In genomic region chr20:56393133-56393472, GRCh38 we compare ENCODE assay signal across 8 cellular contexts. TPM values are rescaled to one million over a fixed set of nuclear protein-coding genes. Genes with fewer than 3 reads are reported as not detected.
A peak's percentile ranks its signal among the peaks of the same experiment; 100 is the strongest.
DNase-seq lines count a peak whose midpoint lies in the region; ATAC-seq and TF ChIP-seq lines count a peak whose summit lies in the region.

No MANE protein-coding gene starts in this region.

- peaks cover 6% of the 10 kb centered on the region for H3K27me3 Mint-ChIP-seq in GM23338 (ENCODE audit: insufficient read depth, low read depth, poor library complexity)
- no peaks in the 10 kb centered on the region for H3K27me3 Mint-ChIP-seq in activated naive CD8-positive, alpha-beta T cell treated with anti-CD3 and anti-CD28 coated beads, Interleukin-2, amount 50 U/mL, for 24 hours

- H3K27ac Mint-ChIP-seq in GM23338 = peak overlapping the region; percentile 85; the same call in 1 of the 2 replicates
- H3K27ac Mint-ChIP-seq in activated naive CD8-positive, alpha-beta T cell treated with anti-CD3 and anti-CD28 coated beads, Interleukin-2, amount 50 U/mL, for 24 hours = no peak overlapping the region

- peak overlapping the region; percentile 90 for H3K4me2 ChIP-seq in GM23338

- TF ChIP-seq CTCF in 22Rv1 (IDR thresholded peaks at IDR 0.05) (no peak), GM23338 (conservative IDR thresholded peaks at IDR 0.05; ENCODE audit: low read depth in 2 of 2) (no peak), adrenal gland (IDR thresholded peaks at IDR 0.05) (no peak), left lung (IDR thresholded peaks at IDR 0.05) (no peak)

- intact Hi-C loops in adrenal gland (cut with DNase I) (loop anchor here (5.0 to 10.0 kb wide), 2 partner anchors 72 to 74 kb away; partner anchors contain the start of gene RTF2 (in 2 of the 2)), left lung (cut with DNase I) (loop anchor here in 1 of 2 donors (10.0 kb wide), 1 partner anchor 62 kb away; no protein-coding TSS in a partner anchor), posterior vena cava (cut with DNase I) (loop anchor here in 1 of 2 donors (10.0 kb wide), 1 partner anchor 72 kb away; the partner anchor contains the start of gene RTF2)

- H3K4me3 ChIP-seq in GM23338 = peak overlapping the region; percentile 92
- peak overlapping the region in 2 of 4 donors; percentile 65 to 83 for H3K4me3 ChIP-seq in adrenal gland
- peak overlapping the region; percentile 78 to 87 for H3K4me3 ChIP-seq in left lung

- peaks cover 62% of the 10 kb centered on the region for H3K36me3 Mint-ChIP-seq in GM23338 (ENCODE audit: low read depth)
- peaks cover 60% of the 10 kb centered on the region for H3K36me3 Mint-ChIP-seq in activated naive CD8-positive, alpha-beta T cell treated with anti-CD3 and anti-CD28 coated beads, Interleukin-2, amount 50 U/mL, for 24 hours (ENCODE audit: low read depth)

- TF ChIP-seq POLR2A in adrenal gland (IDR thresholded peaks at IDR 0.05) = no peak

- no peak for ATAC-seq in GM23338
- peak; percentile 2 for ATAC-seq in left lung
- no peak for ATAC-seq in activated naive CD8-positive, alpha-beta T cell treated with anti-CD3 and anti-CD28 coated beads, Interleukin-2, amount 50 U/mL, for 24 hours

- H2AFZ ChIP-seq in GM23338 = no peak overlapping the region

- H3K4me1 Mint-ChIP-seq in GM23338 = peaks cover 9% of the 10 kb centered on the region
- peaks cover 33% of the 10 kb centered on the region for H3K4me1 Mint-ChIP-seq in activated naive CD8-positive, alpha-beta T cell treated with anti-CD3 and anti-CD28 coated beads, Interleukin-2, amount 50 U/mL, for 24 hours

- H3K79me2 ChIP-seq in GM23338 (replicated peaks; ENCODE audit: insufficient read depth) = peaks cover 67% of the 10 kb centered on the region

- peaks cover 22% of the 10 kb centered on the region for H4K20me1 ChIP-seq in GM23338 (replicated peaks; ENCODE audit: insufficient read depth)

- DNase-seq in GM23338 (ENCODE audit: low spot score) (no peak), adrenal gland (no peak), left lung (no peak), NCI-H226 (no peak), posterior vena cava (ENCODE audit: low spot score) (no peak)
- no peak for DNase-seq in activated naive CD8-positive, alpha-beta T cell treated with anti-CD3 and anti-CD28 coated beads, Interleukin-2, amount 50 U/mL, for 24 hours
- DNase-seq in activated CD4-positive, alpha-beta T cell treated with anti-CD3 and anti-CD28 coated beads for 48 hours = no peak

- 1 to 5% (median 4%) methylated on average over 6 of the region's 6 CpGs for WGBS in adrenal gland, 4 donors

- H3K9me3 ChIP-seq in adrenal gland (replicated peaks in 1 of 3) = no peaks in the 10 kb centered on the region
- no peaks in the 10 kb centered on the region for H3K9me3 ChIP-seq in left lung

- peak overlapping the region; percentile 95 for H3K27ac ChIP-seq in 22Rv1
- peak overlapping the region; percentile 91; the same call in 1 of the 2 replicates for H3K27ac ChIP-seq in GM23338 (ENCODE audit: low read depth)
- peak overlapping the region in 3 of 5 donors; percentile 66 to 94 (median 88) for H3K27ac ChIP-seq in adrenal gland
- peak overlapping the region; percentile 91 to 96 for H3K27ac ChIP-seq in left lung

- H3K36me3 ChIP-seq in GM23338 (ENCODE audit: insufficient read depth) = peaks cover 39% of the 10 kb centered on the region
- peaks cover 0 to 30% of the 10 kb centered on the region in 2 donors for H3K36me3 ChIP-seq in adrenal gland (replicated peaks in 1 of 2)
- H3K36me3 ChIP-seq in left lung = peaks cover 0 to 35% of the 10 kb centered on the region in 2 donors

- no peaks in the 10 kb centered on the region for H3K9me2 ChIP-seq in GM23338 (ENCODE audit: insufficient read depth)

- H3K4me1 ChIP-seq in GM23338 (ENCODE audit: insufficient read depth) (peaks cover 15% of the 10 kb centered on the region), adrenal gland (replicated peaks in 1 of 2) (peaks cover 11 to 29% of the 10 kb centered on the region in 2 donors), left lung (peaks cover 14 to 32% of the 10 kb centered on the region in 2 donors)

- H3K9me3 Mint-ChIP-seq in GM23338 = no peaks in the 10 kb centered on the region; the same call in 2 of the 3 replicates
- no peaks in the 10 kb centered on the region for H3K9me3 Mint-ChIP-seq in activated naive CD8-positive, alpha-beta T cell treated with anti-CD3 and anti-CD28 coated beads, Interleukin-2, amount 50 U/mL, for 24 hours

- no peak overlapping the region for H3K4me3 Mint-ChIP-seq in GM23338
- H3K4me3 Mint-ChIP-seq in activated naive CD8-positive, alpha-beta T cell treated with anti-CD3 and anti-CD28 coated beads, Interleukin-2, amount 50 U/mL, for 24 hours = no peak overlapping the region

- H3K27me3 ChIP-seq in GM23338 (ENCODE audit: insufficient read depth) (no peaks in the 10 kb centered on the region), adrenal gland (no peaks in the 10 kb centered on the region), left lung (no peaks in the 10 kb centered on the region)

- 0 out of 2 replicates have a peak, but pooled peaks cover 3% of the 10 kb centered on the region for H3F3A ChIP-seq in GM23338 (replicated peaks; ENCODE audit: low read depth)

TF ChIP-seq in GM23338, 12 proteins besides CTCF, POLR2A, EP300 and RAD21 (continues in another document):
- no peak for TF ChIP-seq NANOG (IDR thresholded peaks at IDR 0.05; ENCODE audit: borderline replicate concordance)
- TF ChIP-seq EZH2phosphoT487 (IDR thresholded peaks at IDR 0.05; ENCODE audit: unreplicated experiment) = no peak
- no peak for TF ChIP-seq EZH2 (IDR thresholded peaks at IDR 0.05; ENCODE audit: low read depth, unreplicated experiment)
- no peak for TF ChIP-seq JUNB (IDR thresholded peaks at IDR 0.05; ENCODE audit: unreplicated experiment)
- no peak for TF ChIP-seq ZNF331 (CRISPR knock-in tag; IDR thresholded peaks at IDR 0.05; ENCODE audit: low read depth)
- no peak for TF ChIP-seq CREB1 (CRISPR knock-in tag; IDR thresholded peaks at IDR 0.05; ENCODE audit: low read depth)
- TF ChIP-seq STAT1 (IDR thresholded peaks at IDR 0.05; ENCODE audit: unreplicated experiment) = no peak
- TF ChIP-seq REST (IDR thresholded peaks at IDR 0.05; ENCODE audit: unreplicated experiment) = no peak
- TF ChIP-seq POLR2AphosphoS5 (IDR thresholded peaks at IDR 0.05; ENCODE audit: low read depth) = no peak

RNA-seq across cellular contexts. Expression of gene CSTF1, which starts 0.7 kb away (rescaled TPM):
- total RNA-seq in GM23338 (2014; rRNA removed; shearing (Covaris generic)) = 59.1 and 62.3 TPM in 2 replicates
- polyA plus RNA-seq in GM23338 (2016; fragmentation: Nextera tagmentation; extraction: Ambion mirVana) = 17.1 and 21.5 TPM in 2 replicates
- total RNA-seq in adrenal gland = 10 to 100 TPM; 28.7 to 36.2 (median 32.8) TPM
- polyA plus RNA-seq in adrenal gland = 10 to 100 TPM in 1 of 3 donors, 1 to 10 TPM in 2; 5.1 to 48.3 (median 8.2) TPM
- 10 to 100 TPM; 30.0 to 34.3 TPM for total RNA-seq in left lung
- 10 to 100 TPM; 18.5 to 19.0 TPM for total RNA-seq in posterior vena cava

RNA-seq across cellular contexts. Expression of gene AURKA, which starts 1.1 kb away (rescaled TPM):
- 75.8 and 96.9 TPM in 2 replicates for total RNA-seq in GM23338 (2014; rRNA removed; shearing (Covaris generic))
- 79.3 and 82.0 TPM in 2 replicates for polyA plus RNA-seq in GM23338 (2016; fragmentation: Nextera tagmentation; extraction: Ambion mirVana)
- 1 to 10 TPM; 1.4 to 6.0 (median 3.1) TPM for total RNA-seq in adrenal gland
- polyA plus RNA-seq in adrenal gland = 1 to 10 TPM; 1.1 to 5.8 (median 1.3) TPM
- 10 to 100 TPM in 1 of 2 donors, 1 to 10 TPM in 1; 3.7 to 22.3 TPM for total RNA-seq in left lung
- total RNA-seq in posterior vena cava = 1 to 10 TPM; 1.8 to 2.9 TPM

RNA-seq across cellular contexts. Expression of gene CASS4, which starts 19.0 kb away (rescaled TPM):
- total RNA-seq in GM23338 (2014; rRNA removed; shearing (Covaris generic)) = 0.12 TPM in 1 of 2 replicates, not detected in the other
- polyA plus RNA-seq in GM23338 (2016; fragmentation: Nextera tagmentation; extraction: Ambion mirVana) = not detected in 2 replicates
- total RNA-seq in adrenal gland = 1 to 10 TPM in 7 of 8 donors, under 1 TPM in 1; 0.87 to 4.7 (median 1.6) TPM
- under 1 TPM; 0.37 to 0.97 (median 0.73) TPM for polyA plus RNA-seq in adrenal gland
- 10 to 100 TPM; 14.4 to 28.1 TPM for total RNA-seq in left lung
- total RNA-seq in posterior vena cava = 1 to 10 TPM; 1.2 to 2.1 TPM

RNA-seq across cellular contexts. Expression of gene FAM210B, which starts 34.3 kb away (rescaled TPM):
- 15.7 and 16.2 TPM in 2 replicates for total RNA-seq in GM23338 (2014; rRNA removed; shearing (Covaris generic))
- polyA plus RNA-seq in GM23338 (2016; fragmentation: Nextera tagmentation; extraction: Ambion mirVana) = 14.6 and 15.4 TPM in 2 replicates
- total RNA-seq in adrenal gland = 100 to 1,000 TPM in 7 of 8 donors, 10 to 100 TPM in 1; 90.0 to 207 (median 128) TPM
- polyA plus RNA-seq in adrenal gland = 100 to 1,000 TPM in 1 of 3 donors, 10 to 100 TPM in 2; 74.9 to 207 (median 75.5) TPM
- total RNA-seq in left lung = 10 to 100 TPM; 32.0 to 65.1 TPM
- 10 to 100 TPM; 34.3 to 40.3 TPM for total RNA-seq in posterior vena cava
